Comparison of ENCODE assay signal across 7 cellular contexts in genomic region chrX:101347859-101348451, GRCh38. TPM values are rescaled to one million over a fixed set of nuclear protein-coding genes. Genes with fewer than 3 reads are reported as not detected.
DNase-seq lines count a peak whose midpoint lies in the region; ATAC-seq and TF ChIP-seq lines count a peak whose summit lies in the region.

No MANE protein-coding gene starts in this region.

- intact Hi-C loops in activated CD8-positive, alpha-beta T cell treated with anti-CD3 and anti-CD28 coated beads for 36 hours (cut with micrococcal nuclease): loop anchor here (10.0 kb wide), 1 partner anchor 47 kb away; the partner anchor contains the start of gene RPL36A
- intact Hi-C loops in left ventricle myocardium superior (cut with micrococcal nuclease): no loop called here

- no peaks in the 10 kb centered on the region for H3K27me3 Mint-ChIP-seq in activated CD8-positive, alpha-beta T cell treated with anti-CD3 and anti-CD28 coated beads for 36 hours

- CTCF ChIA-PET in activated CD8-positive, alpha-beta T cell treated with anti-CD3 and anti-CD28 coated beads for 36 hours (lab: Charles Lee): interaction anchor here (2.5 kb wide), 1 partner anchor 42 kb away, joined by 15 read pairs; the partner anchor contains the start of gene RPL36A

- peak overlapping the region; percentile 86 for H3K4me3 Mint-ChIP-seq in activated CD8-positive, alpha-beta T cell treated with anti-CD3 and anti-CD28 coated beads for 36 hours

- peaks cover 21% of the 10 kb centered on the region for H3K36me3 Mint-ChIP-seq in activated CD8-positive, alpha-beta T cell treated with anti-CD3 and anti-CD28 coated beads for 36 hours (ENCODE audit: low read depth)

- ATAC-seq in GM19023 (IDR thresholded peaks at IDR 0.05; ENCODE audit: unreplicated experiment) (peak; percentile 10), HG03097 (IDR thresholded peaks at IDR 0.05; ENCODE audit: low FRiP score, unreplicated experiment) (peak; percentile 4), left ventricle myocardium superior (peak; percentile 23)
- no peak for ATAC-seq in activated CD8-positive, alpha-beta T cell treated with anti-CD3 and anti-CD28 coated beads for 36 hours

- peak overlapping the region; percentile 95 for H3K27ac Mint-ChIP-seq in activated CD8-positive, alpha-beta T cell treated with anti-CD3 and anti-CD28 coated beads for 36 hours

- POLR2A ChIA-PET in activated CD8-positive, alpha-beta T cell treated with anti-CD3 and anti-CD28 coated beads for 36 hours (lab: Charles Lee): interaction anchor here (1.2 to 4.7 kb wide), 2 partner anchors 43 to 46 kb away, joined by 3 to 32 read pairs; partner anchors contain the start of gene RPL36A

- H3K9me3 Mint-ChIP-seq in activated CD8-positive, alpha-beta T cell treated with anti-CD3 and anti-CD28 coated beads for 36 hours: no peaks in the 10 kb centered on the region

- TF ChIP-seq CTCF in activated CD8-positive, alpha-beta T cell treated with anti-CD3 and anti-CD28 coated beads for 36 hours (IDR thresholded peaks at IDR 0.05): no peak

- no peak for DNase-seq in activated CD8-positive, alpha-beta T cell treated with anti-CD3 and anti-CD28 coated beads for 36 hours
- peak; percentile 21 for DNase-seq in left ventricle myocardium superior
- DNase-seq in retina: peak; percentile 1
- DNase-seq in inferior parietal cortex (ENCODE audit: extremely low spot score): no peak
- DNase-seq in H4 (ENCODE audit: low spot score): no peak

- H3K4me1 Mint-ChIP-seq in activated CD8-positive, alpha-beta T cell treated with anti-CD3 and anti-CD28 coated beads for 36 hours (ENCODE audit: low read depth): peaks cover 13% of the 10 kb centered on the region

RNA-seq across cellular contexts. Expression of gene TIMM8A, which starts 0.6 kb away (rescaled TPM):
- 10 to 100 TPM; 23.2 to 26.3 TPM for total RNA-seq in activated CD8-positive, alpha-beta T cell treated with anti-CD3 and anti-CD28 coated beads for 36 hours
- 19.0 TPM for total RNA-seq in left ventricle myocardium superior
- total RNA-seq in H4 (2014; rRNA removed; shearing (Covaris generic)): 4.5 and 8.2 TPM in 2 replicates

RNA-seq across cellular contexts. Expression of gene BTK, which starts 38.0 kb away (rescaled TPM):
- total RNA-seq in activated CD8-positive, alpha-beta T cell treated with anti-CD3 and anti-CD28 coated beads for 36 hours: 1 to 10 TPM; 1.3 to 1.6 TPM
- total RNA-seq in left ventricle myocardium superior: 4.1 TPM
- not detected in 2 replicates for total RNA-seq in H4 (2014; rRNA removed; shearing (Covaris generic))

RNA-seq across cellular contexts. Expression of gene RPL36A, which starts 42.9 kb away (rescaled TPM):
- 100 to 1,000 TPM; 264 to 302 TPM for total RNA-seq in activated CD8-positive, alpha-beta T cell treated with anti-CD3 and anti-CD28 coated beads for 36 hours
- total RNA-seq in left ventricle myocardium superior: 58.4 TPM
- total RNA-seq in H4 (2014; rRNA removed; shearing (Covaris generic)): 1,862 and 2,508 TPM in 2 replicates

RNA-seq across cellular contexts. Expression of gene TAF7L, which starts 56.8 kb away (rescaled TPM):
- total RNA-seq in activated CD8-positive, alpha-beta T cell treated with anti-CD3 and anti-CD28 coated beads for 36 hours: not detected
- not detected for total RNA-seq in left ventricle myocardium superior
- total RNA-seq in H4 (2014; rRNA removed; shearing (Covaris generic)): not detected in 2 replicates

RNA-seq across cellular contexts. Expression of gene GLA, which starts 59.8 kb away (rescaled TPM):
- 10 to 100 TPM; 38.8 to 44.6 TPM for total RNA-seq in activated CD8-positive, alpha-beta T cell treated with anti-CD3 and anti-CD28 coated beads for 36 hours
- total RNA-seq in left ventricle myocardium superior: 8.0 TPM
- 192 and 209 TPM in 2 replicates for total RNA-seq in H4 (2014; rRNA removed; shearing (Covaris generic))

Comparison
In these comparisons a context has a peak if more than half of its experiments do, and no peak if none do; other contexts are left out.
1. DNase-seq: peak in left ventricle myocardium superior (single experiment) and retina (single experiment); none in activated CD8-positive, alpha-beta T cell treated with anti-CD3 and anti-CD28 coated beads for 36 hours (single experiment), inferior parietal cortex (single experiment) and H4 (single experiment).